Comparison of ENCODE assay signal across 8 cellular contexts in the genomic region with DNA sequence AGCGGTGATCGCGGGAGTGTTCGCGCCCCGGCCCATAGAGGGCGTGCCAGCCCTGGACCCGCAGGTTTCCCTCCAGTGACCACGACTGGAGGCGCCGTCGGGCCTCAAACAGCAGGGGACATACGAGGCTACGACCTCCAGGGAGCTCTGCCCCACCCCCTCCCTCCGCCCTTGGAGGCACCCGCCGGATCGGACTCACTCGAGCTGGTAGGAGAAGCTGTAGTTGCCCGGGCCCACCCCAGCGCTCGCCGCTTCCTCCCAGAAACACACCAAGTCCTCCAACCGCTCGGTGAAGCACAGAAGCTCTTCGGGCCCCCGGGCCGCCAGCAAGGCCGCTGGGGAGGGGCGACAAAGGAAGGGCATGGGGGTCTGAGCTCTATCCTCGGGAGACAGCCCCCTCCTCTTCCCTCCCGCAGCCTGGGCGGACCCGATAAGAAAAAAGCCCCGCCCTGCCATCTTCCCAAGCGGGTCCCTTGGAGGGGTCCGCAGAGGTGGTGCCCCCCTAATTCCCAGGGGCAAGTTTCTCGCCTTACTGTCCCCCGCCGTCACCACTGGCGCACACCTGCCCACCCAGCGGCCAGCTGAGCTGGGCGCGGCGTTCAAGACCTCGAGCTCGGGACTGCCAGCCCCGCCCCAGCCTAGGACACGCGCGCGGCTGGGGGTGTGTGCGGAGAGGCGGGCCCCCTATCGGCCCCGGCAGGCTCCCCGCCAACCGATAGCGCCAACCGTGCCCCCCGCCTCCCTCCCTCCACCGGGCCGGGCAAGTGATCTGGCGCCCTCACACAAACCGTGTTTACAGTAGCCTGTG. TPM values are rescaled to one million over a fixed set of nuclear protein-coding genes. Genes with fewer than 3 reads are reported as not detected.
DNase-seq lines count a peak whose midpoint lies in the region; ATAC-seq and TF ChIP-seq lines count a peak whose summit lies in the region.

No MANE protein-coding gene starts in this region.

- no peaks in the 10 kb centered on the region for H3K36me3 ChIP-seq in CD8-positive, alpha-beta memory T cell (ENCODE audit: insufficient read depth, low read length)
- no peaks in the 10 kb centered on the region for H3K36me3 ChIP-seq in breast epithelium

- H3K4me3 ChIP-seq in CD8-positive, alpha-beta memory T cell (ENCODE audit: low read length) = no peak overlapping the region
- peak overlapping the region; percentile 36 to 52 (median 44) for H3K4me3 ChIP-seq in breast epithelium

- POLR2A ChIA-PET in CD8-positive, alpha-beta memory T cell (lab: Charles Lee) = interaction anchor here (0.6 to 1.5 kb wide), 5 partner anchors 9 to 407 kb away, joined by 3 to 6 read pairs (median 5); a partner anchor contains a TSS

- TF ChIP-seq POLR2A in breast epithelium (IDR thresholded peaks at IDR 0.05) = no peak

- CTCF ChIA-PET in CD8-positive, alpha-beta memory T cell (lab: Charles Lee) = interaction anchor here (0.6 to 4.2 kb wide), 12 partner anchors 9 to 228 kb away, joined by 3 to 21 read pairs (median 6); a partner anchor contains a TSS

- peak; percentile 20 to 53 (median 29) for TF ChIP-seq CTCF in breast epithelium (IDR thresholded peaks at IDR 0.05)

- peak in 4 of 5 donors; percentile 29 to 60 (median 34) for DNase-seq in CD8-positive, alpha-beta memory T cell
- DNase-seq in HuH-7 (ENCODE audit: low spot score) = peak; percentile 66
- DNase-seq in breast epithelium (ENCODE audit: low spot score in 2 of 2) = no peak
- DNase-seq in left colon = peak; percentile 58 to 70
- DNase-seq in stimulated activated CD8-positive, alpha-beta memory T cell treated with anti-CD3 and anti-CD28 coated beads, Interleukin-4, amount 100 ng/mL, for 48 hours = peak; percentile 78
- no peak for DNase-seq in Ammon's horn (ENCODE audit: low spot score)

- peaks cover 28 to 43% (median 42%) of the 10 kb centered on the region in 3 donors for H3K4me1 Mint-ChIP-seq in CD8-positive, alpha-beta memory T cell

- peaks cover 42% of the 10 kb centered on the region for H3K4me1 ChIP-seq in CD8-positive, alpha-beta memory T cell (ENCODE audit: insufficient read depth, low read length)
- peaks cover 0 to 18% of the 10 kb centered on the region in 2 donors for H3K4me1 ChIP-seq in breast epithelium

- peaks cover 5% of the 10 kb centered on the region for H3K27me3 ChIP-seq in CD8-positive, alpha-beta memory T cell (ENCODE audit: insufficient read depth, low read length, poor library complexity, severe bottlenecking)
- peaks cover 3 to 13% of the 10 kb centered on the region in 2 donors for H3K27me3 ChIP-seq in breast epithelium

- H3K27me3 Mint-ChIP-seq in CD8-positive, alpha-beta memory T cell = peaks cover 13 to 15% of the 10 kb centered on the region in 2 donors

- intact Hi-C loops in breast epithelium (cut with DNase I; ENCODE audit: low total_unique reads) = no loop called here
- intact Hi-C loops in left colon (cut with DNase I, micrococcal nuclease) = no loop called here

- no peaks in the 10 kb centered on the region for H3K9me3 ChIP-seq in CD8-positive, alpha-beta memory T cell (ENCODE audit: low read length)
- H3K9me3 ChIP-seq in breast epithelium = no peaks in the 10 kb centered on the region

- H3K36me3 Mint-ChIP-seq in CD8-positive, alpha-beta memory T cell = peaks cover 0 to 4% (median 2%) of the 10 kb centered on the region in 3 donors

- peaks cover 0 to 3% (median 0%) of the 10 kb centered on the region in 5 donors for H3K9me3 Mint-ChIP-seq in CD8-positive, alpha-beta memory T cell

- peak overlapping the region; percentile 34 to 92 (median 84) for H3K27ac Mint-ChIP-seq in CD8-positive, alpha-beta memory T cell

- H3K4me3 Mint-ChIP-seq in CD8-positive, alpha-beta memory T cell = peak overlapping the region; percentile 56 to 84 (median 66)

- peak; percentile 5 for ATAC-seq in SK-N-SH treated with all-trans-retinoic acid at 6 μM for 48 hours
- ATAC-seq in left colon = peak; percentile 22
- no peak for ATAC-seq in GM18909 (IDR thresholded peaks at IDR 0.05; ENCODE audit: poor library complexity, unreplicated experiment)

- peak overlapping the region; percentile 47 for H3K27ac ChIP-seq in CD8-positive, alpha-beta memory T cell (ENCODE audit: low read depth, low read length)
- no peak overlapping the region for H3K27ac ChIP-seq in breast epithelium

TF ChIP-seq in SK-N-SH treated with all-trans-retinoic acid at 6 μM for 48 hours, 23 proteins besides CTCF, POLR2A, EP300 and RAD21:
- TF ChIP-seq ZNF70 (CRISPR knock-in tag; IDR thresholded peaks at IDR 0.05) (no peak), ZFP3 (CRISPR knock-in tag; IDR thresholded peaks at IDR 0.05) (no peak), CSDC2 (CRISPR knock-in tag; IDR thresholded peaks at IDR 0.05) (no peak), BACH2 (CRISPR knock-in tag; IDR thresholded peaks at IDR 0.05; ENCODE audit: borderline replicate concordance) (no peak), ZNF565 (CRISPR knock-in tag; conservative IDR thresholded peaks at IDR 0.05; ENCODE audit: low read depth) (no peak), SNAI2 (CRISPR knock-in tag; IDR thresholded peaks at IDR 0.05) (no peak)
- TF ChIP-seq, protein P1, sequence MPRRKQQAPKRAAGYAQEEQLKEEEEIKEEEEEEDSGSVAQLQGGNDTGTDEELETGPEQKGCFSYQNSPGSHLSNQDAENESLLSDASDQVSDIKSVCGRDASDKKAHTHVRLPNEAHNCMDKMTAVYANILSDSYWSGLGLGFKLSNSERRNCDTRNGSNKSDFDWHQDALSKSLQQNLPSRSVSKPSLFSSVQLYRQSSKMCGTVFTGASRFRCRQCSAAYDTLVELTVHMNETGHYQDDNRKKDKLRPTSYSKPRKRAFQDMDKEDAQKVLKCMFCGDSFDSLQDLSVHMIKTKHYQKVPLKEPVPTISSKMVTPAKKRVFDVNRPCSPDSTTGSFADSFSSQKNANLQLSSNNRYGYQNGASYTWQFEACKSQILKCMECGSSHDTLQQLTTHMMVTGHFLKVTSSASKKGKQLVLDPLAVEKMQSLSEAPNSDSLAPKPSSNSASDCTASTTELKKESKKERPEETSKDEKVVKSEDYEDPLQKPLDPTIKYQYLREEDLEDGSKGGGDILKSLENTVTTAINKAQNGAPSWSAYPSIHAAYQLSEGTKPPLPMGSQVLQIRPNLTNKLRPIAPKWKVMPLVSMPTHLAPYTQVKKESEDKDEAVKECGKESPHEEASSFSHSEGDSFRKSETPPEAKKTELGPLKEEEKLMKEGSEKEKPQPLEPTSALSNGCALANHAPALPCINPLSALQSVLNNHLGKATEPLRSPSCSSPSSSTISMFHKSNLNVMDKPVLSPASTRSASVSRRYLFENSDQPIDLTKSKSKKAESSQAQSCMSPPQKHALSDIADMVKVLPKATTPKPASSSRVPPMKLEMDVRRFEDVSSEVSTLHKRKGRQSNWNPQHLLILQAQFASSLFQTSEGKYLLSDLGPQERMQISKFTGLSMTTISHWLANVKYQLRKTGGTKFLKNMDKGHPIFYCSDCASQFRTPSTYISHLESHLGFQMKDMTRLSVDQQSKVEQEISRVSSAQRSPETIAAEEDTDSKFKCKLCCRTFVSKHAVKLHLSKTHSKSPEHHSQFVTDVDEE (CRISPR knock-in tag; IDR thresholded peaks at IDR 0.05) = no peak
TF ChIP-seq in SK-N-SH treated with all-trans-retinoic acid at 6 μM for 48 hours: peak in this region for 0.

RNA-seq across cellular contexts. Expression of a gene that starts 1.0 kb away (rescaled TPM):
- 1 to 10 TPM; 3.4 to 3.6 TPM for total RNA-seq in CD8-positive, alpha-beta memory T cell
- 8.0 TPM for polyA plus RNA-seq in CD8-positive, alpha-beta memory T cell
- total RNA-seq in breast epithelium (1 to 10 TPM; 2.9 to 6.2 (median 4.1) TPM), left colon (1 to 10 TPM; 4.2 to 4.8 TPM)

RNA-seq across cellular contexts. Expression of a gene that starts 8.6 kb away (rescaled TPM):
- 1 to 10 TPM; 2.1 to 2.2 TPM for total RNA-seq in CD8-positive, alpha-beta memory T cell
- polyA plus RNA-seq in CD8-positive, alpha-beta memory T cell = 7.0 TPM
- total RNA-seq in breast epithelium (1 to 10 TPM; 1.1 to 2.6 (median 2.2) TPM), left colon (1 to 10 TPM; 3.3 to 3.4 TPM)

RNA-seq across cellular contexts. Expression of a gene that starts 27.9 kb away (rescaled TPM):
- 1 to 10 TPM; 2.1 to 2.2 TPM for total RNA-seq in CD8-positive, alpha-beta memory T cell
- 1.2 TPM for polyA plus RNA-seq in CD8-positive, alpha-beta memory T cell
- total RNA-seq in breast epithelium = 10 to 100 TPM in 2 of 3 donors, 1 to 10 TPM in 1; 7.7 to 19.0 (median 11.3) TPM
- total RNA-seq in left colon = 1 to 10 TPM; 5.4 to 7.3 TPM

RNA-seq across cellular contexts. Expression of a gene that starts 36.0 kb away (rescaled TPM):
- total RNA-seq in CD8-positive, alpha-beta memory T cell = not detected
- not detected for polyA plus RNA-seq in CD8-positive, alpha-beta memory T cell
- total RNA-seq in breast epithelium = 10 to 100 TPM in 1 of 3 donors, 1 to 10 TPM in 2; 3.7 to 18.4 (median 9.8) TPM
- total RNA-seq in left colon = 10 to 100 TPM; 21.1 to 23.9 TPM

RNA-seq across cellular contexts. Expression of a gene that starts 36.8 kb away (rescaled TPM):
- total RNA-seq in CD8-positive, alpha-beta memory T cell = 10 to 100 TPM; 14.2 to 14.6 TPM
- 30.1 TPM for polyA plus RNA-seq in CD8-positive, alpha-beta memory T cell
- 10 to 100 TPM in 2 of 3 donors, 1 to 10 TPM in 1; 8.6 to 30.2 (median 25.5) TPM for total RNA-seq in breast epithelium
- 10 to 100 TPM; 28.6 to 30.2 TPM for total RNA-seq in left colon

Comparison
In these comparisons a context has a peak if more than half of its experiments do, and no peak if none do; other contexts are left out.
1. DNase-seq: peak in CD8-positive, alpha-beta memory T cell (4 of 5), HuH-7 (single experiment), left colon (2 of 2) and stimulated activated CD8-positive, alpha-beta memory T cell treated with anti-CD3 and anti-CD28 coated beads, Interleukin-4, amount 100 ng/mL, for 48 hours (single experiment); none in breast epithelium (0 of 2) and Ammon's horn (single experiment).